Comparison of ENCODE assay signal across 11 cellular contexts in the genomic region with DNA sequence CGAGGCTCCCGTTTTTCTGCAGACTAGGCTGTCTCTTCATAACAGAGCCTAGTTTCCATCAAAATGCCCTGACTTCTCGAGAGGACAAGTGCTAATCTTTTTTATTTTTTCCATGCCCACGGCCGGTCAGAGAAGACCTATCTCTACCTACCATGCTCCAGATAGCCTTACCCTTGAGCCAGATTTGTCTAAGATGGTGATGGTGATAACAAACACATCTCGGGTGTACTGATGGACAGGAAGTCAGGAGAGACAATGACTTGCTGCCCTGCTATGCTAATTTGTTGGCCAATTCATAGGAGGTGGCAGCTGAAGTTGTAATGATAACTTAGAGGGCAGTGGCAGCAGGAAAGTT. TPM values are rescaled to one million over a fixed set of nuclear protein-coding genes. Genes with fewer than 3 reads are reported as not detected.
DNase-seq lines count a peak whose midpoint lies in the region; ATAC-seq lines count a peak whose summit lies in the region.
"Had no signal": no experiment of that assay in that cellular context is flagged by ENCODE, and none has a peak within 500 bp of the region (broad histone marks: within the 10 kb centered on the region; RNA-seq: fewer than 3 reads in every experiment).

No MANE protein-coding gene starts in this region.

- H3K9me3 Mint-ChIP-seq in T-helper 2 cell treated with Interferon-gamma antibody and Interleukin-4, amounts not matched to agents 5 μg/mL and 100 μg/mL, for 36 hours, result no peaks in the 10 kb centered on the region
- H3K9me3 Mint-ChIP-seq in natural killer cell treated with Interleukin-12 subunit alpha and Interleukin-12 subunit beta and Interleukin-15 and Interleukin-18, amount 100 ng/mL, for 72 hours, result no peaks in the 10 kb centered on the region

- H3K4me3 Mint-ChIP-seq in T-helper 2 cell treated with Interferon-gamma antibody and Interleukin-4, amounts not matched to agents 5 μg/mL and 100 μg/mL, for 36 hours, result peak overlapping the region; percentile 21
- H3K4me3 Mint-ChIP-seq in T-helper 17 cell, result peak overlapping the region; percentile 64
- peak overlapping the region; percentile 77 for H3K4me3 Mint-ChIP-seq in natural killer cell treated with Interleukin-12 subunit alpha and Interleukin-12 subunit beta and Interleukin-15 and Interleukin-18, amount 100 ng/mL, for 72 hours

- H3K36me3 Mint-ChIP-seq in T-helper 2 cell treated with Interferon-gamma antibody and Interleukin-4, amounts not matched to agents 5 μg/mL and 100 μg/mL, for 36 hours (ENCODE audit: low read depth), result peaks cover 37% of the 10 kb centered on the region
- H3K36me3 Mint-ChIP-seq in T-helper 17 cell (ENCODE audit: low read depth), result no peaks in the 10 kb centered on the region
- peaks cover 6% of the 10 kb centered on the region for H3K36me3 Mint-ChIP-seq in natural killer cell treated with Interleukin-12 subunit alpha and Interleukin-12 subunit beta and Interleukin-15 and Interleukin-18, amount 100 ng/mL, for 72 hours

- H3K27ac Mint-ChIP-seq in T-helper 2 cell treated with Interferon-gamma antibody and Interleukin-4, amounts not matched to agents 5 μg/mL and 100 μg/mL, for 36 hours, result peak overlapping the region; percentile 75
- peak overlapping the region; percentile 95 for H3K27ac Mint-ChIP-seq in T-helper 17 cell
- peak overlapping the region; percentile 94 to 96 for H3K27ac Mint-ChIP-seq in natural killer cell treated with Interleukin-12 subunit alpha and Interleukin-12 subunit beta and Interleukin-15 and Interleukin-18, amount 100 ng/mL, for 72 hours

- peak; percentile 7 for ATAC-seq in GM21619 (IDR thresholded peaks at IDR 0.05; ENCODE audit: unreplicated experiment)
- no peak for ATAC-seq in T-helper 17 cell
- ATAC-seq in natural killer cell treated with Interleukin-12 subunit alpha and Interleukin-12 subunit beta and Interleukin-15 and Interleukin-18, amount 100 ng/mL, for 72 hours, result peak; percentile 45 to 47
- no peak for ATAC-seq in HG02642 (IDR thresholded peaks at IDR 0.05; ENCODE audit: poor library complexity, unreplicated experiment)
- ATAC-seq: foreskin keratinocyte had no signal

- no peaks in the 10 kb centered on the region for H3K27me3 Mint-ChIP-seq in T-helper 2 cell treated with Interferon-gamma antibody and Interleukin-4, amounts not matched to agents 5 μg/mL and 100 μg/mL, for 36 hours (ENCODE audit: low read depth)
- no peaks in the 10 kb centered on the region for H3K27me3 Mint-ChIP-seq in T-helper 17 cell
- no peaks in the 10 kb centered on the region for H3K27me3 Mint-ChIP-seq in natural killer cell treated with Interleukin-12 subunit alpha and Interleukin-12 subunit beta and Interleukin-15 and Interleukin-18, amount 100 ng/mL, for 72 hours

- H3K9me3 ChIP-seq in T-helper 17 cell (ENCODE audit: control insufficient read depth, low read length, poor library complexity, severe bottlenecking), result no peaks in the 10 kb centered on the region

- peaks cover 20% of the 10 kb centered on the region for H3K4me1 Mint-ChIP-seq in T-helper 2 cell treated with Interferon-gamma antibody and Interleukin-4, amounts not matched to agents 5 μg/mL and 100 μg/mL, for 36 hours (ENCODE audit: low read depth)
- H3K4me1 Mint-ChIP-seq in T-helper 17 cell, result peaks cover 12% of the 10 kb centered on the region
- H3K4me1 Mint-ChIP-seq in natural killer cell treated with Interleukin-12 subunit alpha and Interleukin-12 subunit beta and Interleukin-15 and Interleukin-18, amount 100 ng/mL, for 72 hours (ENCODE audit: low read depth in 2 of 2), result peaks cover 17 to 40% of the 10 kb centered on the region in 2 donors

- DNase-seq in T-helper 2 cell treated with Interferon-gamma antibody and Interleukin-4, amounts not matched to agents 5 μg/mL and 100 μg/mL, for 36 hours (ENCODE audit: low spot score), result no peak
- no peak for DNase-seq in T-helper 2 cell
- no peak for DNase-seq in T-helper 17 cell
- no peak for DNase-seq in natural killer cell treated with Interleukin-12 subunit alpha and Interleukin-12 subunit beta and Interleukin-15 and Interleukin-18, amount 100 ng/mL, for 72 hours (ENCODE audit: low spot score)
- no peak for DNase-seq in stimulated activated CD4-positive, alpha-beta T cell treated with anti-CD3 and anti-CD28 coated beads, Interleukin-4, amount 100 ng/mL, for 1 hour
- DNase-seq in stimulated activated CD8-positive, alpha-beta memory T cell treated with anti-CD3 and anti-CD28 coated beads, Interleukin-4, amount 100 ng/mL, for 48 hours, result no peak
- DNase-seq: 8988T, foreskin keratinocyte, HCEC 1CT had no signal

RNA-seq across cellular contexts. Expression of gene NKRF, which starts 42.2 kb away (rescaled TPM):
- 10 to 100 TPM in 1 of 2 donors, 1 to 10 TPM in 1; 9.9 to 10.8 TPM for total RNA-seq in T-helper 17 cell
- 10 to 100 TPM; 15.8 to 24.4 TPM for total RNA-seq in natural killer cell treated with Interleukin-12 subunit alpha and Interleukin-12 subunit beta and Interleukin-15 and Interleukin-18, amount 100 ng/mL, for 72 hours

RNA-seq across cellular contexts. Expression of gene SEPTIN6, which starts 44.6 kb away (rescaled TPM):
- 100 to 1,000 TPM; 150 to 163 TPM for total RNA-seq in T-helper 17 cell
- 10 to 100 TPM; 79.7 to 84.0 TPM for total RNA-seq in natural killer cell treated with Interleukin-12 subunit alpha and Interleukin-12 subunit beta and Interleukin-15 and Interleukin-18, amount 100 ng/mL, for 72 hours

Comparison
In these comparisons a context has a peak if more than half of its experiments do, and no peak if none do; other contexts are left out.
1. H3K4me3 Mint-ChIP-seq: peak in every context shown above with its lines; median percentile 77 in natural killer cell treated with Interleukin-12 subunit alpha and Interleukin-12 subunit beta and Interleukin-15 and Interleukin-18, amount 100 ng/mL, for 72 hours; 64 in T-helper 17 cell; 21 in T-helper 2 cell treated with Interferon-gamma antibody and Interleukin-4, amounts not matched to agents 5 μg/mL and 100 μg/mL, for 36 hours.
2. ATAC-seq: peak in GM21619 (single experiment) and natural killer cell treated with Interleukin-12 subunit alpha and Interleukin-12 subunit beta and Interleukin-15 and Interleukin-18, amount 100 ng/mL, for 72 hours (2 of 2); none in T-helper 17 cell (single experiment) and HG02642 (single experiment).
3. Peak in every context shown above with its lines, with median percentiles within 50 percentile points of each other: H3K27ac Mint-ChIP-seq.